1 cellular context compared by ENCODE assay signal in genomic region chr10:93422121-93422520, GRCh38.
TF ChIP-seq lines count a peak whose summit lies in the region.

No MANE protein-coding gene starts in this region.

TF ChIP-seq in HepG2, 621 proteins besides CTCF, POLR2A, EP300 and RAD21 (continued from another document):
- TF ChIP-seq NFAT5 (CRISPR knock-in tag; IDR thresholded peaks at IDR 0.05) (no peak), ZGPAT (CRISPR knock-in tag; IDR thresholded peaks at IDR 0.05) (no peak), NCOA5 (CRISPR knock-in tag; IDR thresholded peaks at IDR 0.05) (no peak)
